In genomic region chr9:93460689-93461413, GRCh38 we compare ENCODE assay signal across 1 cellular context.
TF ChIP-seq lines count a peak whose summit lies in the region.

No MANE protein-coding gene starts in this region.

TF ChIP-seq in GM23338, 12 proteins besides CTCF, POLR2A, EP300 and RAD21 (continued from another document):
- TF ChIP-seq STAT1 (IDR thresholded peaks at IDR 0.05; ENCODE audit: unreplicated experiment) (no peak), POLR2AphosphoS5 (IDR thresholded peaks at IDR 0.05; ENCODE audit: low read depth) (no peak), JUNB (IDR thresholded peaks at IDR 0.05; ENCODE audit: unreplicated experiment) (no peak), ZNF462 (CRISPR knock-in tag; IDR thresholded peaks at IDR 0.05) (no peak), ETS1 (IDR thresholded peaks at IDR 0.05) (no peak), ZNF331 (CRISPR knock-in tag; IDR thresholded peaks at IDR 0.05; ENCODE audit: low read depth) (no peak)
